Comparison of ENCODE assay signal across 12 cellular contexts in genomic region chr12:8077207-8077606, GRCh38. TPM values are rescaled to one million over a fixed set of nuclear protein-coding genes. Genes with fewer than 3 reads are reported as not detected.
DNase-seq lines count a peak whose midpoint lies in the region; ATAC-seq and FAIRE-seq lines count a peak whose summit lies in the region.
"Had no signal": no experiment of that assay in that cellular context is flagged by ENCODE, and none has a peak within 500 bp of the region (broad histone marks: within the 10 kb centered on the region; RNA-seq: fewer than 3 reads in every experiment).

No MANE protein-coding gene starts in this region.

- H3K27me3 ChIP-seq in CD4-positive, CD25-positive, alpha-beta regulatory T cell (ENCODE audit: control insufficient read depth, insufficient read depth, low read length), result no peaks in the 10 kb centered on the region

- H3K9me3 ChIP-seq in CD4-positive, CD25-positive, alpha-beta regulatory T cell (ENCODE audit: control insufficient read depth in 2 of 2, low read length in 2 of 2), result no peaks in the 10 kb centered on the region
- H3K9me3 ChIP-seq: gastrocnemius medialis had no signal

- peaks cover 15% of the 10 kb centered on the region for H3K4me1 ChIP-seq in CD4-positive, CD25-positive, alpha-beta regulatory T cell (ENCODE audit: control insufficient read depth, insufficient read depth, low read length, poor library complexity, severe bottlenecking)

- H3K4me1 Mint-ChIP-seq in CD4-positive, CD25-positive, alpha-beta regulatory T cell, result peaks cover 10 to 42% (median 23%) of the 10 kb centered on the region in 4 donors
- H3K4me1 Mint-ChIP-seq in natural killer cell treated with Interleukin-12 subunit alpha and Interleukin-12 subunit beta and Interleukin-15 and Interleukin-18, amount 100 ng/mL, for 72 hours (ENCODE audit: low read depth in 2 of 2), result peaks cover 7 to 14% of the 10 kb centered on the region in 2 donors

- H3K27me3 Mint-ChIP-seq in CD4-positive, CD25-positive, alpha-beta regulatory T cell, result peaks cover 6% of the 10 kb centered on the region
- H3K27me3 Mint-ChIP-seq in natural killer cell treated with Interleukin-12 subunit alpha and Interleukin-12 subunit beta and Interleukin-15 and Interleukin-18, amount 100 ng/mL, for 72 hours, result peaks cover 0 to 2% of the 10 kb centered on the region in 2 donors
- H3K27me3 Mint-ChIP-seq: activated naive CD8-positive, alpha-beta T cell treated with anti-CD3 and anti-CD28 coated beads, Interleukin-2, amount 10 ng/mL, durations not matched to agents 7 days and 5 days; stimulated activated naive CD8-positive, alpha-beta T cell treated with anti-CD3 and anti-CD28 coated beads, Interleukin-15, Interleukin-2, amounts not matched to agents 100 ng/mL and 50 ng/mL, for 24 hours had no signal

- H3K27ac Mint-ChIP-seq in CD4-positive, CD25-positive, alpha-beta regulatory T cell, result peak overlapping the region in 2 of 3 donors; percentile 28 to 64
- H3K27ac Mint-ChIP-seq in natural killer cell treated with Interleukin-12 subunit alpha and Interleukin-12 subunit beta and Interleukin-15 and Interleukin-18, amount 100 ng/mL, for 72 hours, result no peak overlapping the region
- H3K27ac Mint-ChIP-seq: activated naive CD8-positive, alpha-beta T cell treated with anti-CD3 and anti-CD28 coated beads, Interleukin-2, amount 10 ng/mL, durations not matched to agents 7 days and 5 days; stimulated activated naive CD8-positive, alpha-beta T cell treated with anti-CD3 and anti-CD28 coated beads, Interleukin-15, Interleukin-2, amounts not matched to agents 100 ng/mL and 50 ng/mL, for 24 hours had no signal

- H3K4me3 Mint-ChIP-seq in CD4-positive, CD25-positive, alpha-beta regulatory T cell, result peak overlapping the region in 1 of 4 donors; percentile 49
- H3K4me3 Mint-ChIP-seq in natural killer cell treated with Interleukin-12 subunit alpha and Interleukin-12 subunit beta and Interleukin-15 and Interleukin-18, amount 100 ng/mL, for 72 hours, result no peak overlapping the region
- H3K4me3 Mint-ChIP-seq: activated naive CD8-positive, alpha-beta T cell treated with anti-CD3 and anti-CD28 coated beads, Interleukin-2, amount 10 ng/mL, durations not matched to agents 7 days and 5 days; stimulated activated naive CD8-positive, alpha-beta T cell treated with anti-CD3 and anti-CD28 coated beads, Interleukin-15, Interleukin-2, amounts not matched to agents 100 ng/mL and 50 ng/mL, for 24 hours had no signal

- H3K36me3 Mint-ChIP-seq in CD4-positive, CD25-positive, alpha-beta regulatory T cell, result no peaks in the 10 kb centered on the region
- no peaks in the 10 kb centered on the region for H3K36me3 Mint-ChIP-seq in natural killer cell treated with Interleukin-12 subunit alpha and Interleukin-12 subunit beta and Interleukin-15 and Interleukin-18, amount 100 ng/mL, for 72 hours
- H3K36me3 Mint-ChIP-seq: activated naive CD8-positive, alpha-beta T cell treated with anti-CD3 and anti-CD28 coated beads, Interleukin-2, amount 10 ng/mL, durations not matched to agents 7 days and 5 days had no signal

- no peak overlapping the region for H3K27ac ChIP-seq in CD4-positive, CD25-positive, alpha-beta regulatory T cell (ENCODE audit: insufficient read depth, low read length, poor library complexity, severe bottlenecking)
- H3K27ac ChIP-seq: gastrocnemius medialis had no signal

- no peak for ATAC-seq in CD4-positive, CD25-positive, alpha-beta regulatory T cell (ENCODE audit: low read depth in 2 of 2)
- ATAC-seq in natural killer cell treated with Interleukin-12 subunit alpha and Interleukin-12 subunit beta and Interleukin-15 and Interleukin-18, amount 100 ng/mL, for 72 hours, result no peak
- ATAC-seq: gastrocnemius medialis had no signal

- H3K9me3 Mint-ChIP-seq in CD4-positive, CD25-positive, alpha-beta regulatory T cell, result peaks cover 0 to 2% (median 0%) of the 10 kb centered on the region in 7 donors
- no peaks in the 10 kb centered on the region for H3K9me3 Mint-ChIP-seq in natural killer cell treated with Interleukin-12 subunit alpha and Interleukin-12 subunit beta and Interleukin-15 and Interleukin-18, amount 100 ng/mL, for 72 hours
- H3K9me3 Mint-ChIP-seq: activated naive CD8-positive, alpha-beta T cell treated with anti-CD3 and anti-CD28 coated beads, Interleukin-2, amount 10 ng/mL, durations not matched to agents 7 days and 5 days; stimulated activated naive CD8-positive, alpha-beta T cell treated with anti-CD3 and anti-CD28 coated beads, Interleukin-15, Interleukin-2, amounts not matched to agents 100 ng/mL and 50 ng/mL, for 24 hours had no signal

- no peaks in the 10 kb centered on the region for H3K36me3 ChIP-seq in CD4-positive, CD25-positive, alpha-beta regulatory T cell (ENCODE audit: control insufficient read depth, insufficient read depth, low read length)
- H3K36me3 ChIP-seq: gastrocnemius medialis had no signal

- DNase-seq in CD4-positive, CD25-positive, alpha-beta regulatory T cell, result no peak
- DNase-seq in HTR-8/SVneo (ENCODE audit: insufficient read length, low spot score) (peak; percentile 20), T1000 (lab: John Stamatoyannopoulos, UW) (peak; percentile 10), islet precursor cell (peak; percentile 83), activated gamma-delta T cell treated with Interleukin-2 at 50 U/mL for 16 hours (no peak), medulla oblongata (ENCODE audit: extremely low spot score) (no peak), cardiac septum (ENCODE audit: low spot score) (no peak)
- no peak for DNase-seq in natural killer cell treated with Interleukin-12 subunit alpha and Interleukin-12 subunit beta and Interleukin-15 and Interleukin-18, amount 100 ng/mL, for 72 hours (ENCODE audit: low spot score)
- DNase-seq: activated naive CD8-positive, alpha-beta T cell treated with anti-CD3 and anti-CD28 coated beads, Interleukin-2, amount 10 ng/mL, durations not matched to agents 7 days and 5 days; gastrocnemius medialis; stimulated activated CD4-positive, alpha-beta T cell treated with anti-CD3 and anti-CD28 coated beads, Interleukin-12 subunit alpha, Interleukin-12 subunit beta, amount 100 ng/mL, for 4 hours had no signal

- no peak for FAIRE-seq in HTR-8/SVneo (lab: Jason Lieb, UNC)

- intact Hi-C loops in cardiac septum (cut with DNase I), result no loop called here

- H3K4me3 ChIP-seq in CD4-positive, CD25-positive, alpha-beta regulatory T cell (ENCODE audit: low read depth, low read length), result no peak overlapping the region
- H3K4me3 ChIP-seq: gastrocnemius medialis had no signal

RNA-seq across cellular contexts. Expression of gene NECAP1, which starts 4.9 kb away (rescaled TPM):
- 78.3 TPM for total RNA-seq in CD4-positive, CD25-positive, alpha-beta regulatory T cell
- 10 to 100 TPM; 20.5 to 34.8 (median 23.8) TPM for polyA plus RNA-seq in CD4-positive, CD25-positive, alpha-beta regulatory T cell
- 19.0 TPM for total RNA-seq in cardiac septum
- total RNA-seq in natural killer cell treated with Interleukin-12 subunit alpha and Interleukin-12 subunit beta and Interleukin-15 and Interleukin-18, amount 100 ng/mL, for 72 hours, result 10 to 100 TPM; 33.8 to 42.2 TPM

RNA-seq across cellular contexts. Expression of gene C3AR1, which starts 11.0 kb away (rescaled TPM):
- 2.7 TPM for total RNA-seq in CD4-positive, CD25-positive, alpha-beta regulatory T cell
- polyA plus RNA-seq in CD4-positive, CD25-positive, alpha-beta regulatory T cell, result 10 to 100 TPM in 2 of 4 donors, 1 to 10 TPM in 2; 6.5 to 12.7 (median 9.5) TPM
- 4.2 TPM for total RNA-seq in cardiac septum
- total RNA-seq in natural killer cell treated with Interleukin-12 subunit alpha and Interleukin-12 subunit beta and Interleukin-15 and Interleukin-18, amount 100 ng/mL, for 72 hours, result 1 to 10 TPM; 1.6 to 2.3 TPM

RNA-seq across cellular contexts. Expression of gene FOXJ2, which starts 44.7 kb away (rescaled TPM):
- total RNA-seq in CD4-positive, CD25-positive, alpha-beta regulatory T cell, result 26.1 TPM
- polyA plus RNA-seq in CD4-positive, CD25-positive, alpha-beta regulatory T cell, result 1 to 10 TPM; 6.6 to 9.5 (median 8.1) TPM
- 25.1 TPM for total RNA-seq in cardiac septum
- total RNA-seq in natural killer cell treated with Interleukin-12 subunit alpha and Interleukin-12 subunit beta and Interleukin-15 and Interleukin-18, amount 100 ng/mL, for 72 hours, result 10 to 100 TPM; 16.2 to 17.2 TPM

RNA-seq across cellular contexts. Expression of gene CLEC4A, which starts 46.2 kb away (rescaled TPM):
- total RNA-seq in CD4-positive, CD25-positive, alpha-beta regulatory T cell, result 1.4 TPM
- 1 to 10 TPM in 1 of 4 donors, under 1 TPM in 2, not detected in 1; 0.14 to 1.2 (median 0.53) TPM for polyA plus RNA-seq in CD4-positive, CD25-positive, alpha-beta regulatory T cell
- 0.35 TPM for total RNA-seq in cardiac septum
- total RNA-seq in natural killer cell treated with Interleukin-12 subunit alpha and Interleukin-12 subunit beta and Interleukin-15 and Interleukin-18, amount 100 ng/mL, for 72 hours, result 1 to 10 TPM in 1 of 2 donors, not detected in 1; 3.7 TPM
- total RNA-seq: gastrocnemius medialis had no signal

Comparison
In these comparisons a context has a peak if more than half of its experiments do, and no peak if none do; other contexts are left out.
1. DNase-seq: peak in HTR-8/SVneo (single experiment), T1000 (single experiment) and islet precursor cell (single experiment); none in CD4-positive, CD25-positive, alpha-beta regulatory T cell (0 of 3), activated gamma-delta T cell treated with Interleukin-2 at 50 U/mL for 16 hours (single experiment), medulla oblongata (single experiment), cardiac septum (single experiment) and natural killer cell treated with Interleukin-12 subunit alpha and Interleukin-12 subunit beta and Interleukin-15 and Interleukin-18, amount 100 ng/mL, for 72 hours (single experiment).
2. H3K27ac Mint-ChIP-seq: peak in CD4-positive, CD25-positive, alpha-beta regulatory T cell (2 of 3); none in natural killer cell treated with Interleukin-12 subunit alpha and Interleukin-12 subunit beta and Interleukin-15 and Interleukin-18, amount 100 ng/mL, for 72 hours (0 of 2).